In genomic region chr17:17785407-17785806, GRCh38 we compare ENCODE assay signal across 13 cellular contexts. TPM values are rescaled to one million over a fixed set of nuclear protein-coding genes. Genes with fewer than 3 reads are reported as not detected.
DNase-seq lines count a peak whose midpoint lies in the region; ATAC-seq and TF ChIP-seq lines count a peak whose summit lies in the region.
"Had no signal": no experiment of that assay in that cellular context is flagged by ENCODE, and none has a peak within 500 bp of the region (broad histone marks: within the 10 kb centered on the region; RNA-seq: fewer than 3 reads in every experiment).

No MANE protein-coding gene starts in this region.

- no peak for ATAC-seq in body of pancreas
- ATAC-seq: activated CD8-positive, alpha-beta memory T cell treated with anti-CD3 and anti-CD28 coated beads, Interleukin-2, amount 10 ng/mL, durations not matched to agents 7 days and 5 days had no signal

- H3K9me3 ChIP-seq in BLaER1 (no peaks in the 10 kb centered on the region), Caco-2 (no peaks in the 10 kb centered on the region), body of pancreas (no peaks in the 10 kb centered on the region), MG63 (no peaks in the 10 kb centered on the region)

- peaks cover 86% of the 10 kb centered on the region for H3K4me1 ChIP-seq in BLaER1
- peaks cover 43% of the 10 kb centered on the region for H3K4me1 ChIP-seq in Caco-2
- H3K4me1 ChIP-seq in body of pancreas, result peaks cover 69% of the 10 kb centered on the region

- 0 out of 2 replicates have a peak overlapping the region, but pooled peaks have one; percentile 71 for H3K4me3 ChIP-seq in BLaER1
- no peak overlapping the region for H3K4me3 ChIP-seq in Caco-2 (ENCODE audit: low read depth, low read length)
- H3K4me3 ChIP-seq in body of pancreas, result no peak overlapping the region
- H3K4me3 ChIP-seq in MG63, result no peak overlapping the region

- H3K9me3 Mint-ChIP-seq in Caco-2 (ENCODE audit: unreplicated experiment), result no peaks in the 10 kb centered on the region
- no peaks in the 10 kb centered on the region for H3K9me3 Mint-ChIP-seq in nephron progenitor cell
- H3K9me3 Mint-ChIP-seq: stimulated activated naive CD8-positive, alpha-beta T cell treated with anti-CD3 and anti-CD28 coated beads, Interleukin-15, amount 100 ng/mL, for 72 hours had no signal

- no TSS peak for BruUV-seq in Caco-2 (replicated peaks; lab: Mats Ljungman, UMichigan)

- H3K27me3 ChIP-seq in BLaER1, result no peaks in the 10 kb centered on the region
- no peaks in the 10 kb centered on the region for H3K27me3 ChIP-seq in Caco-2 (replicated peaks; ENCODE audit: control insufficient read depth, insufficient read depth, low read length)
- no peaks in the 10 kb centered on the region for H3K27me3 ChIP-seq in body of pancreas
- H3K27me3 ChIP-seq in MG63, result no peaks in the 10 kb centered on the region

- peak overlapping the region; percentile 55 for H3K27ac Mint-ChIP-seq in Caco-2 (ENCODE audit: unreplicated experiment)
- H3K27ac Mint-ChIP-seq in nephron progenitor cell, result peak overlapping the region; percentile 81
- H3K27ac Mint-ChIP-seq: activated CD8-positive, alpha-beta memory T cell treated with anti-CD3 and anti-CD28 coated beads, Interleukin-2, amount 10 ng/mL, durations not matched to agents 7 days and 5 days; stimulated activated naive CD8-positive, alpha-beta T cell treated with anti-CD3 and anti-CD28 coated beads, Interleukin-15, amount 100 ng/mL, for 72 hours had no signal

- H3K4me2 ChIP-seq in BLaER1, result peak overlapping the region; percentile 99

- CTCF ChIA-PET in Caco-2 (lab: Charles Lee), result interaction anchor here (0.5 kb wide), 1 partner anchor 299 kb away, joined by 4 read pairs; no protein-coding TSS in a partner anchor

- TF ChIP-seq CTCF in Caco-2 (IDR thresholded peaks at IDR 0.05; ENCODE audit: insufficient read depth in 1 of 2, low read depth in 1 of 2, low read length in 1 of 2, severe bottlenecking in 1 of 2, unreplicated experiment in 1 of 2) (no peak), body of pancreas (IDR thresholded peaks at IDR 0.05) (no peak), nephron progenitor cell (IDR thresholded peaks at IDR 0.05) (no peak)

- no peak overlapping the region for H3K9ac ChIP-seq in BLaER1

- no peaks in the 10 kb centered on the region for H3K36me3 ChIP-seq in BLaER1
- no peaks in the 10 kb centered on the region for H3K36me3 ChIP-seq in Caco-2 (ENCODE audit: control insufficient read depth, insufficient read depth, low read length)
- no peaks in the 10 kb centered on the region for H3K36me3 ChIP-seq in body of pancreas (replicated peaks in 1 of 2; ENCODE audit: insufficient read depth in 1 of 2, low read depth in 2 of 2)
- no peaks in the 10 kb centered on the region for H3K36me3 ChIP-seq in MG63

- TF ChIP-seq POLR2A in body of pancreas (IDR thresholded peaks at IDR 0.05), result no peak

- peaks cover 99% of the 10 kb centered on the region for H4K20me1 ChIP-seq in BLaER1

- POLR2A ChIA-PET in Caco-2 (lab: Charles Lee), result no interaction called here

- H3K27me3 Mint-ChIP-seq in Caco-2 (ENCODE audit: insufficient read depth, unreplicated experiment) (no peaks in the 10 kb centered on the region), nephron progenitor cell (ENCODE audit: low read depth, poor library complexity) (peaks cover 5% of the 10 kb centered on the region)

- no peak for DNase-seq in Caco-2
- DNase-seq in body of pancreas, result peak; percentile 43 to 64 (median 54)
- DNase-seq in nephron progenitor cell, result no peak
- DNase-seq in MG63, result no peak
- DNase-seq in D341Med (ENCODE audit: low spot score), result no peak
- no peak for DNase-seq in activated CD4-positive, CD25-positive, alpha-beta regulatory T cell (lab: John Stamatoyannopoulos, UW)
- DNase-seq: effector CD8-positive, alpha-beta T cell; NCI-H187; stimulated activated CD4-positive, alpha-beta T cell treated with anti-CD3 and anti-CD28 coated beads, Interleukin-4, amount 100 ng/mL, for 1 hour; stimulated activated naive CD8-positive, alpha-beta T cell treated with anti-CD3 and anti-CD28 coated beads, Interleukin-15, amount 100 ng/mL, for 72 hours; T-helper 9 cell had no signal

- H3K4me1 Mint-ChIP-seq in Caco-2 (ENCODE audit: low read depth, unreplicated experiment), result peaks cover 48% of the 10 kb centered on the region
- H3K4me1 Mint-ChIP-seq in nephron progenitor cell, result peaks cover 81% of the 10 kb centered on the region

- H3K36me3 Mint-ChIP-seq in Caco-2 (ENCODE audit: insufficient read depth, unreplicated experiment) (peaks cover 23% of the 10 kb centered on the region), nephron progenitor cell (ENCODE audit: low read depth) (no peaks in the 10 kb centered on the region)
- H3K36me3 Mint-ChIP-seq: activated CD8-positive, alpha-beta memory T cell treated with anti-CD3 and anti-CD28 coated beads, Interleukin-2, amount 10 ng/mL, durations not matched to agents 7 days and 5 days had no signal

- H3K4me3 Mint-ChIP-seq in Caco-2 (ENCODE audit: unreplicated experiment), result peak overlapping the region; percentile 37
- H3K4me3 Mint-ChIP-seq in nephron progenitor cell, result peak overlapping the region; percentile 85
- H3K4me3 Mint-ChIP-seq: activated CD8-positive, alpha-beta memory T cell treated with anti-CD3 and anti-CD28 coated beads, Interleukin-2, amount 10 ng/mL, durations not matched to agents 7 days and 5 days had no signal

- intact Hi-C loops in Caco-2 (cut with micrococcal nuclease; ENCODE audit: unreplicated experiment), result no loop called here
- intact Hi-C loops in body of pancreas (cut with DNase I), result no loop called here

- 28 to 39% methylated on average over 8 to 11 of the region's 11 CpGs for WGBS in body of pancreas, 2 donors

- H3K27ac ChIP-seq in BLaER1 (no peak overlapping the region), body of pancreas (peak overlapping the region; percentile 62 to 84 (median 81))

RNA-seq across cellular contexts. Expression of gene SREBF1, which starts 51.4 kb away (rescaled TPM):
- total RNA-seq in Caco-2 (2022), result 109 and 118 TPM in 2 replicates
- total RNA-seq in body of pancreas, result 10 to 100 TPM; 22.3 to 88.0 TPM
- total RNA-seq in MG63 (2014; rRNA removed; shearing (Covaris generic); ENCODE audit: low replicate concordance), result 36.0 and 59.3 TPM in 2 replicates

Comparison
In these comparisons a context has a peak if more than half of its experiments do, and no peak if none do; other contexts are left out.
1. DNase-seq: peak in body of pancreas (4 of 4); none in Caco-2 (0 of 2), nephron progenitor cell (single experiment), MG63 (single experiment), D341Med (single experiment) and activated CD4-positive, CD25-positive, alpha-beta regulatory T cell (0 of 4).